In genomic region chr3:143122089-143122430, GRCh38 we compare ENCODE assay signal across 14 cellular contexts. TPM values are rescaled to one million over a fixed set of nuclear protein-coding genes. Genes with fewer than 3 reads are reported as not detected.
DNase-seq lines count a peak whose midpoint lies in the region; ATAC-seq and TF ChIP-seq lines count a peak whose summit lies in the region.
"Had no signal": no experiment of that assay in that cellular context is flagged by ENCODE, and none has a peak within 500 bp of the region (broad histone marks: within the 10 kb centered on the region; RNA-seq: fewer than 3 reads in every experiment).

No MANE protein-coding gene starts in this region.

- H3K36me3 Mint-ChIP-seq in naive thymus-derived CD4-positive, alpha-beta T cell = peaks cover 0 to 6% (median 0%) of the 10 kb centered on the region in 5 donors

- dilution Hi-C loops in mammary epithelial cell (cut with HindIII; ENCODE audit: low sequenced_read_pairs) = no loop called here

- peaks cover 16 to 44% (median 39%) of the 10 kb centered on the region in 11 experiments for H3K27me3 ChIP-seq in BLaER1 treated with 17β-estradiol and CSF1 and Interleukin-3, amounts not matched to agents 10 nM and 100 nM
- no peaks in the 10 kb centered on the region for H3K27me3 ChIP-seq in adipocyte (replicated peaks; ENCODE audit: control insufficient read depth, insufficient read depth, low read length)
- H3K27me3 ChIP-seq in naive thymus-derived CD4-positive, alpha-beta T cell (ENCODE audit: control insufficient read depth in 2 of 2, insufficient read depth in 2 of 2, low read length in 2 of 2) = no peaks in the 10 kb centered on the region
- H3K27me3 ChIP-seq in mammary epithelial cell (ENCODE audit: insufficient read depth, low read length) = no peaks in the 10 kb centered on the region
- no peaks in the 10 kb centered on the region for H3K27me3 ChIP-seq in mesendoderm (ENCODE audit: insufficient read depth, low read length, poor library complexity)
- H3K27me3 ChIP-seq: testis had no signal

- peak overlapping the region in 5 of 11 experiments; percentile 61 to 85 (median 76); a peak in 10 of 22 replicates for H3K27ac ChIP-seq in BLaER1 treated with 17β-estradiol and CSF1 and Interleukin-3, amounts not matched to agents 10 nM and 100 nM
- H3K27ac ChIP-seq in naive thymus-derived CD4-positive, alpha-beta T cell (ENCODE audit: low read depth, low read length) = peak overlapping the region; percentile 63
- H3K27ac ChIP-seq in mammary epithelial cell (ENCODE audit: insufficient read depth, low read depth, low read length) (no peak overlapping the region), mesendoderm (ENCODE audit: low read depth, low read length) (no peak overlapping the region)
- H3K27ac ChIP-seq: pancreas, testis had no signal

- no peak overlapping the region for H3K18ac ChIP-seq in mesendoderm (ENCODE audit: low read length)

- BruUV-seq in mammary epithelial cell (replicated peaks; lab: Mats Ljungman, UMichigan) = no TSS peak

- H3K4me3 Mint-ChIP-seq in naive thymus-derived CD4-positive, alpha-beta T cell = peak overlapping the region; percentile 29 to 95 (median 78)

- TF ChIP-seq CTCF in GM12865 (IDR thresholded peaks at IDR 0.05; ENCODE audit: insufficient read depth, low read depth, low read length, missing control alignments) = no peak
- no peak for TF ChIP-seq CTCF in mammary epithelial cell (conservative IDR thresholded peaks at IDR 0.05 in 1 of 2, IDR thresholded peaks at IDR 0.05 in 1 of 2; ENCODE audit: extremely low read depth in 1 of 2, insufficient read depth in 1 of 2, low read depth in 1 of 2, low read length in 2 of 2)

- H3K4ac ChIP-seq in mesendoderm (ENCODE audit: low read depth, low read length) = no peak overlapping the region

- H2BK15ac ChIP-seq in mesendoderm (replicated peaks; ENCODE audit: low read depth) = no peak overlapping the region

- peaks cover 6 to 23% (median 18%) of the 10 kb centered on the region in 11 experiments; a peak in 17 of 22 replicates for H3K9me3 ChIP-seq in BLaER1 treated with 17β-estradiol and CSF1 and Interleukin-3, amounts not matched to agents 10 nM and 100 nM (replicated peaks in 1 of 11)
- H3K9me3 ChIP-seq in adipocyte (ENCODE audit: control insufficient read depth, low read length) (no peaks in the 10 kb centered on the region), mammary epithelial cell (replicated peaks; ENCODE audit: insufficient read depth, low read length) (no peaks in the 10 kb centered on the region)
- H3K9me3 ChIP-seq in naive thymus-derived CD4-positive, alpha-beta T cell (ENCODE audit: control insufficient read depth in 2 of 3, low read length in 3 of 3) = no peaks in the 10 kb centered on the region
- H3K9me3 ChIP-seq: pancreas, testis had no signal

- H3K4me1 Mint-ChIP-seq in naive thymus-derived CD4-positive, alpha-beta T cell = peaks cover 36 to 72% (median 64%) of the 10 kb centered on the region in 7 donors

- no peak overlapping the region for H3K56ac ChIP-seq in mesendoderm (ENCODE audit: low read length)

- peak overlapping the region in 5 of 10 experiments; percentile 80 to 95 (median 87); a peak in 7 of 20 replicates for H3K4me3 ChIP-seq in BLaER1 treated with 17β-estradiol and CSF1 and Interleukin-3, amounts not matched to agents 10 nM and 100 nM
- peak overlapping the region; percentile 38 for H3K4me3 ChIP-seq in GM12865 (ENCODE audit: low read depth, low read length)
- H3K4me3 ChIP-seq in adipocyte (ENCODE audit: low read length) = peak overlapping the region; percentile 95
- no peak overlapping the region for H3K4me3 ChIP-seq in naive thymus-derived CD4-positive, alpha-beta T cell (ENCODE audit: low read length)
- no peak overlapping the region for H3K4me3 ChIP-seq in mammary epithelial cell (replicated peaks in 1 of 3; ENCODE audit: insufficient read depth in 1 of 3, low read depth in 2 of 3, low read length in 3 of 3)
- H3K4me3 ChIP-seq in mesendoderm (ENCODE audit: low read length) = no peak overlapping the region

- H3K36me3 ChIP-seq in BLaER1 treated with 17β-estradiol and CSF1 and Interleukin-3, amounts not matched to agents 10 nM and 100 nM = peaks cover 0 to 24% (median 6%) of the 10 kb centered on the region in 11 experiments; a peak in 9 of 22 replicates
- H3K36me3 ChIP-seq in adipocyte (ENCODE audit: control insufficient read depth, insufficient read depth, low read length, severe bottlenecking) = peaks cover 13% of the 10 kb centered on the region
- H3K36me3 ChIP-seq in naive thymus-derived CD4-positive, alpha-beta T cell (ENCODE audit: control insufficient read depth in 2 of 3, insufficient read depth in 3 of 3, low read length in 3 of 3) = peaks cover 0 to 10% (median 0%) of the 10 kb centered on the region in 3 experiments
- no peaks in the 10 kb centered on the region for H3K36me3 ChIP-seq in mammary epithelial cell (ENCODE audit: insufficient read depth, low read length)
- no peaks in the 10 kb centered on the region for H3K36me3 ChIP-seq in mesendoderm (ENCODE audit: control insufficient read depth, insufficient read depth, low read length)
- H3K36me3 ChIP-seq: pancreas had no signal

- no peak overlapping the region for H2BK120ac ChIP-seq in mesendoderm (ENCODE audit: low read depth, low read length)

- H4K5ac ChIP-seq in mesendoderm (ENCODE audit: low read length) = no peak overlapping the region

- peak overlapping the region in 8 of 9 donors; percentile 54 to 96 (median 72) for H3K27ac Mint-ChIP-seq in naive thymus-derived CD4-positive, alpha-beta T cell
- H3K27ac Mint-ChIP-seq: HFFc6 had no signal

- POLR2A ChIA-PET in naive thymus-derived CD4-positive, alpha-beta T cell (lab: Charles Lee) = no interaction called here

- no peak overlapping the region for H2AK5ac ChIP-seq in mesendoderm (ENCODE audit: low read length)

- in situ Hi-C loops in mammary epithelial cell (cut with MboI; ENCODE audit: low sequenced_read_pairs in 2 of 2) = no loop called here

- intact Hi-C loops in naive thymus-derived CD4-positive, alpha-beta T cell (cut with micrococcal nuclease) = loop anchor here (5.0 to 10.0 kb wide), 8 partner anchors 60 to 735 kb away; partner anchors contain the start of gene ATR (in 1 of the 2)
- intact Hi-C loops in mammary epithelial cell (cut with micrococcal nuclease) = no loop called here

- peaks cover 5% of the 10 kb centered on the region for H3K79me1 ChIP-seq in mesendoderm (ENCODE audit: low read length)

- no peaks in the 10 kb centered on the region for H4K20me1 ChIP-seq in BLaER1 treated with 17β-estradiol and CSF1 and Interleukin-3, amounts not matched to agents 10 nM and 100 nM
- H4K20me1 ChIP-seq in mammary epithelial cell (ENCODE audit: insufficient read depth, low read length) = no peaks in the 10 kb centered on the region

- ATAC-seq in naive thymus-derived CD4-positive, alpha-beta T cell = no peak

- no peak overlapping the region for H3K23ac ChIP-seq in mesendoderm (ENCODE audit: low read length)

- H2BK5ac ChIP-seq in mesendoderm (ENCODE audit: low read length) = no peak overlapping the region

- no peak overlapping the region for H4K8ac ChIP-seq in mesendoderm (ENCODE audit: low read depth, low read length)

- H3K9me3 Mint-ChIP-seq in naive thymus-derived CD4-positive, alpha-beta T cell = no peaks in the 10 kb centered on the region
- H3K9me3 Mint-ChIP-seq: HFFc6 had no signal

- H3K4me2 ChIP-seq in BLaER1 treated with 17β-estradiol and CSF1 and Interleukin-3, amounts not matched to agents 10 nM and 100 nM = peak overlapping the region in 7 of 11 experiments; percentile 41 to 98 (median 95); a peak in 14 of 22 replicates
- no peak overlapping the region for H3K4me2 ChIP-seq in mammary epithelial cell (ENCODE audit: insufficient read depth, low read depth, low read length)
- H3K4me2 ChIP-seq in mesendoderm (ENCODE audit: low read length) = no peak overlapping the region

- peaks cover 13 to 64% (median 37%) of the 10 kb centered on the region in 10 experiments; a peak in 19 of 20 replicates for H3K4me1 ChIP-seq in BLaER1 treated with 17β-estradiol and CSF1 and Interleukin-3, amounts not matched to agents 10 nM and 100 nM
- H3K4me1 ChIP-seq in adipocyte (ENCODE audit: control insufficient read depth, insufficient read depth, low read length) (peaks cover 36% of the 10 kb centered on the region), mammary epithelial cell (ENCODE audit: insufficient read depth, low read length) (peaks cover 11% of the 10 kb centered on the region), mesendoderm (ENCODE audit: control insufficient read depth, low read depth, low read length) (no peaks in the 10 kb centered on the region)
- H3K4me1 ChIP-seq in naive thymus-derived CD4-positive, alpha-beta T cell (ENCODE audit: control insufficient read depth in 2 of 2, insufficient read depth in 2 of 2, low read length in 2 of 2) = peaks cover 0 to 29% of the 10 kb centered on the region in 2 donors
- H3K4me1 ChIP-seq: testis had no signal

- DNase-seq in GM12865 (ENCODE audit: low read depth) (no peak), adipocyte (ENCODE audit: low read depth) (no peak), EL (no peak), mammary epithelial cell (no peak), mesendoderm (no peak), NCI-H1105 treated with DMSO at 0.1 percent for 48 hours (lab: John Stamatoyannopoulos, UW) (no peak)
- peak in 2 of 9 donors; percentile 2 to 6 for DNase-seq in naive thymus-derived CD4-positive, alpha-beta T cell
- DNase-seq: activated CD4-positive, alpha-beta T cell treated with anti-CD3 and anti-CD28 coated beads for 48 hours; foreskin melanocyte; HFFc6; NCI-H1930; testis had no signal

- CTCF ChIA-PET in naive thymus-derived CD4-positive, alpha-beta T cell (lab: Charles Lee) = no interaction called here
- CTCF ChIA-PET in mammary epithelial cell (lab: Charles Lee; ENCODE audit: low non-redundant PET) = no interaction called here

- WGBS in mammary epithelial cell (ENCODE audit: low coverage, missing lambda C conversion rate) = 98% methylated on average over 14 of the region's 16 CpGs
- WGBS in mesendoderm (ENCODE audit: extremely low coverage, insufficient coverage, low lambda C conversion rate) = no CpG with 5 or more reads among the region's 16 CpGs

- no peak overlapping the region for H2AFZ ChIP-seq in mammary epithelial cell (ENCODE audit: low read depth, low read length)

- peaks cover 0 to 16% (median 0%) of the 10 kb centered on the region in 5 donors for H3K27me3 Mint-ChIP-seq in naive thymus-derived CD4-positive, alpha-beta T cell

- H3K9ac ChIP-seq in BLaER1 treated with 17β-estradiol and CSF1 and Interleukin-3, amounts not matched to agents 10 nM and 100 nM = peak overlapping the region in 3 of 11 experiments; percentile 66 to 75 (median 72); a peak in 6 of 22 replicates
- H3K9ac ChIP-seq in adipocyte (ENCODE audit: low read length) (no peak overlapping the region), mammary epithelial cell (ENCODE audit: insufficient read depth, low read length) (no peak overlapping the region), mesendoderm (ENCODE audit: low read length) (no peak overlapping the region)

- no peaks in the 10 kb centered on the region for H3K79me2 ChIP-seq in mammary epithelial cell (ENCODE audit: insufficient read depth, low read length)
- peaks cover 2% of the 10 kb centered on the region for H3K79me2 ChIP-seq in mesendoderm (ENCODE audit: control insufficient read depth, insufficient read depth, low read length)

RNA-seq across cellular contexts. Expression of gene CHST2, which starts 2.5 kb away (rescaled TPM):
- 10 to 100 TPM in 1 of 5 experiments, 1 to 10 TPM in 4; 3.4 to 12.3 (median 4.5) TPM for total RNA-seq in naive thymus-derived CD4-positive, alpha-beta T cell
- polyA plus RNA-seq in naive thymus-derived CD4-positive, alpha-beta T cell = 10 to 100 TPM in 1 of 2 donors, 1 to 10 TPM in 1; 6.6 to 11.5 TPM
- 10 to 100 TPM; 12.4 to 17.0 TPM for total RNA-seq in mammary epithelial cell
- polyA plus RNA-seq in mammary epithelial cell = 2.9 TPM
- polyA minus RNA-seq in mammary epithelial cell = 0.26 TPM
- 25.6 TPM for polyA plus RNA-seq in mesendoderm (2013, experiment 1 of 2)
- 26.4 TPM for polyA plus RNA-seq in mesendoderm (2013, experiment 2 of 2)

Comparison
In these comparisons a context has a peak if more than half of its experiments do, and no peak if none do; other contexts are left out.
1. H3K4me2 ChIP-seq: peak in BLaER1 treated with 17β-estradiol and CSF1 and Interleukin-3, amounts not matched to agents 10 nM and 100 nM (7 of 11); none in mammary epithelial cell (single experiment) and mesendoderm (single experiment).
2. H3K4me3 ChIP-seq: peak in GM12865 (single experiment) and adipocyte (single experiment); none in naive thymus-derived CD4-positive, alpha-beta T cell (single experiment), mammary epithelial cell (0 of 3) and mesendoderm (single experiment).